28 cellular contexts compared by ENCODE assay signal in the genomic region with DNA sequence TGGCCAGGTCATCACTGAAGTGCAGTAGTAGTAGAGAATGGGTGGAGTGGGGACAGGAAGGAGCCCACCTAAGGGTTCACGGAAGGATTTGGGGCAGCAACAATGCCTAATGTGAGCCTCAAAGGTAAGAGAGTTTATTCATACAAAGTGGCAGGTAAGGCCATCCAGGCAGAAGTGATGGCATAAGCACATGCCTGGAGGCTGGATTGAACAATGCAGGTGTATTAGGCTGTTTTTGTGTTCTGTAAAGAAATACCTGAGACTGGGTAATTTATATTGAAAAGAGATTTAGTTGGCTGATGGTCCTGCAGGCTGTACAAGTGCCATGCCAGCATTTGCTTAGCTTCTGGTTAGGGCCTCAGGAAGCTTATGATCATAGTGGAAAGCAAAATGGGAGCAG. TPM values are rescaled to one million over a fixed set of nuclear protein-coding genes. Genes with fewer than 3 reads are reported as not detected.
"Had no signal": no experiment of that assay in that cellular context is flagged by ENCODE, and none has a peak within 500 bp of the region (broad histone marks: within the 10 kb centered on the region; RNA-seq: fewer than 3 reads in every experiment).

No MANE protein-coding gene starts in this region.

- H3K9me3 Mint-ChIP-seq: activated naive CD8-positive, alpha-beta T cell treated with anti-CD3 and anti-CD28 coated beads for 36 hours; activated T-helper 17 cell treated with anti-CD3 and anti-CD28 coated beads, Interleukin-2, amount 50 U/mL, for 72 hours had no signal

- FAIRE-seq: K562 had no signal

- H3K4me3 ChIP-seq: K562 had no signal

- H3K4me3 Mint-ChIP-seq: activated CD4-positive, alpha-beta memory T cell treated with anti-CD3 and anti-CD28 coated beads, Interleukin-2, amount 10 ng/mL, durations not matched to agents 7 days and 5 days; activated CD4-positive, alpha-beta T cell treated with anti-CD3 and anti-CD28 coated beads, Interleukin-2, amount 10 ng/mL, durations not matched to agents 7 days and 5 days; activated naive CD4-positive, alpha-beta T cell treated with anti-CD3 and anti-CD28 coated beads for 36 hours; activated naive CD8-positive, alpha-beta T cell treated with anti-CD3 and anti-CD28 coated beads for 36 hours; activated T-helper 17 cell treated with anti-CD3 and anti-CD28 coated beads, Interleukin-2, amount 50 U/mL, for 72 hours had no signal

- H3K27ac Mint-ChIP-seq: activated CD4-positive, alpha-beta memory T cell treated with anti-CD3 and anti-CD28 coated beads, Interleukin-2, amount 10 ng/mL, durations not matched to agents 7 days and 5 days; activated CD4-positive, alpha-beta T cell treated with anti-CD3 and anti-CD28 coated beads, Interleukin-2, amount 10 ng/mL, durations not matched to agents 7 days and 5 days; activated naive CD4-positive, alpha-beta T cell treated with anti-CD3 and anti-CD28 coated beads for 36 hours; activated naive CD8-positive, alpha-beta T cell treated with anti-CD3 and anti-CD28 coated beads for 36 hours; activated T-helper 17 cell treated with anti-CD3 and anti-CD28 coated beads, Interleukin-2, amount 50 U/mL, for 72 hours had no signal

- H3K9me3 ChIP-seq: SK-N-SH had no signal

- ATAC-seq: K562, Panc1, Right ventricle myocardium inferior had no signal

- H3K27me3 ChIP-seq: brain microvascular endothelial cell had no signal

- H3K36me3 ChIP-seq: brain microvascular endothelial cell had no signal

- H3K36me3 Mint-ChIP-seq: activated naive CD8-positive, alpha-beta T cell treated with anti-CD3 and anti-CD28 coated beads for 36 hours had no signal

- H3K27ac ChIP-seq: brain microvascular endothelial cell, VCaP had no signal

- H3K27me3 Mint-ChIP-seq: activated CD4-positive, alpha-beta memory T cell treated with anti-CD3 and anti-CD28 coated beads, Interleukin-2, amount 10 ng/mL, durations not matched to agents 7 days and 5 days; activated CD4-positive, alpha-beta T cell treated with anti-CD3 and anti-CD28 coated beads, Interleukin-2, amount 10 ng/mL, durations not matched to agents 7 days and 5 days; activated naive CD8-positive, alpha-beta T cell treated with anti-CD3 and anti-CD28 coated beads for 36 hours; activated T-helper 17 cell treated with anti-CD3 and anti-CD28 coated beads, Interleukin-2, amount 50 U/mL, for 72 hours had no signal

- DNase-seq: activated CD4-positive, alpha-beta memory T cell treated with anti-CD3 and anti-CD28 coated beads, Interleukin-2, amount 10 ng/mL, durations not matched to agents 7 days and 5 days; activated CD4-positive, alpha-beta T cell treated with anti-CD3 and anti-CD28 coated beads, Interleukin-2, amount 10 ng/mL, durations not matched to agents 7 days and 5 days; activated CD4-positive, CD25-positive, alpha-beta regulatory T cell; activated gamma-delta T cell; activated naive CD4-positive, alpha-beta T cell treated with anti-CD3 and anti-CD28 coated beads for 36 hours; activated naive CD8-positive, alpha-beta T cell treated with anti-CD3 and anti-CD28 coated beads for 36 hours; activated T-cell treated with anti-CD3 and anti-CD28 coated beads for 4 hours; activated T-cell treated with anti-CD3 and anti-CD28 coated beads, Interleukin-2, amount 50 U/mL, for 48 hours; brain microvascular endothelial cell; Kasumi-1; NCI-H1048; NCI-H1417; NCI-H1930; NCI-H2107; NCI-H2171 treated with DMSO at 0.1 percent for 48 hours; NCI-H226; NCI-H526; NCI-H774; OCI-M1; RPMI8226; SK-N-SH; T-helper 1 cell had no signal

RNA-seq across cellular contexts. Expression of gene CLIC5, which starts 48.3 kb away (rescaled TPM):
- total RNA-seq: NCI-H460 had no signal
- polyA plus RNA-seq: K562 had no signal
